In genomic region chr15:40930430-40931299, GRCh38 we compare ENCODE assay signal across 8 cellular contexts. TPM values are rescaled to one million over a fixed set of nuclear protein-coding genes. Genes with fewer than 3 reads are reported as not detected.
DNase-seq lines count a peak whose midpoint lies in the region; ATAC-seq and TF ChIP-seq lines count a peak whose summit lies in the region.

No MANE protein-coding gene starts in this region.

- 0 out of 2 replicates have a peak overlapping the region, but pooled peaks have one; percentile 20 for H4K5ac ChIP-seq in IMR-90 (ENCODE audit: low read depth, low read length)

- 0 out of 2 replicates have a peak overlapping the region, but pooled peaks have one; percentile 31 for H3K56ac ChIP-seq in IMR-90 (ENCODE audit: extremely low read depth, insufficient read depth, low read length)

- peak overlapping the region; percentile 59; the same call in 1 of the 2 replicates for H2AK5ac ChIP-seq in IMR-90 (ENCODE audit: low read depth, low read length)

- intact Hi-C loops in CD4-positive, alpha-beta memory T cell (cut with micrococcal nuclease) = no loop called here
- intact Hi-C loops in IMR-90 (cut with micrococcal nuclease) = no loop called here
- intact Hi-C loops in activated B cell treated with CpG ODN at 0.5 μM for 24 hours (cut with micrococcal nuclease) = no loop called here

- TF ChIP-seq POLR2A in IMR-90 (IDR thresholded peaks at IDR 0.05; ENCODE audit: low read depth, low read length) (no peak), upper lobe of left lung (IDR thresholded peaks at IDR 0.05) (no peak)

- peak overlapping the region; percentile 76 for H3K4ac ChIP-seq in IMR-90 (ENCODE audit: low read depth, low read length)

- no peak overlapping the region for H2BK120ac ChIP-seq in IMR-90 (ENCODE audit: low read depth, low read length)

- H3K27ac Mint-ChIP-seq in CD4-positive, alpha-beta memory T cell = peak overlapping the region in 3 of 7 donors; percentile 12 to 65 (median 54)
- no peak overlapping the region for H3K27ac Mint-ChIP-seq in activated B cell treated with CpG ODN at 0.5 μM for 24 hours
- H3K27ac Mint-ChIP-seq in effector memory CD8-positive, alpha-beta T cell = no peak overlapping the region

- H2AFZ ChIP-seq in IMR-90 (replicated peaks; ENCODE audit: low read length, poor library complexity) = peak overlapping the region; percentile 96

- H3K18ac ChIP-seq in IMR-90 (ENCODE audit: low read depth, low read length) = 0 out of 2 replicates have a peak overlapping the region, but pooled peaks have one; percentile 11

- H4K91ac ChIP-seq in IMR-90 (ENCODE audit: insufficient read depth, low read depth, low read length) = no peak overlapping the region; the same call in 1 of the 2 replicates

- dilution Hi-C loops in IMR-90 (cut with HindIII; ENCODE audit: low sequenced_read_pairs, unreplicated experiment) = no loop called here

- peak overlapping the region; percentile 85; the same call in 1 of the 2 replicates for H3K23ac ChIP-seq in IMR-90 (ENCODE audit: low read depth, low read length)

- peak in 1 of 5 donors; percentile 19 for DNase-seq in CD4-positive, alpha-beta memory T cell
- DNase-seq in IMR-90 = peak; percentile 51
- DNase-seq in activated B cell treated with CpG ODN at 0.5 μM for 24 hours = no peak
- no peak for DNase-seq in effector memory CD8-positive, alpha-beta T cell
- DNase-seq in upper lobe of left lung = peak; percentile 54 to 90

- no peaks in the 10 kb centered on the region for H3K9me3 ChIP-seq in CD4-positive, alpha-beta memory T cell (ENCODE audit: control insufficient read depth in 1 of 2, low read length in 2 of 2)
- no peaks in the 10 kb centered on the region for H3K9me3 ChIP-seq in IMR-90 (ENCODE audit: control insufficient read depth, insufficient read depth, low read length)
- no peaks in the 10 kb centered on the region for H3K9me3 ChIP-seq in mucosa of stomach (ENCODE audit: control insufficient read depth, low read length)
- no peaks in the 10 kb centered on the region for H3K9me3 ChIP-seq in upper lobe of left lung

- peaks cover 0 to 1% (median 0%) of the 10 kb centered on the region in 8 donors for H3K9me3 Mint-ChIP-seq in CD4-positive, alpha-beta memory T cell
- no peaks in the 10 kb centered on the region for H3K9me3 Mint-ChIP-seq in activated B cell treated with CpG ODN at 0.5 μM for 24 hours
- H3K9me3 Mint-ChIP-seq in effector memory CD8-positive, alpha-beta T cell = no peaks in the 10 kb centered on the region

- H2BK5ac ChIP-seq in IMR-90 (ENCODE audit: low read depth, low read length, poor library complexity, severe bottlenecking) = no peak overlapping the region

- H4K8ac ChIP-seq in IMR-90 (ENCODE audit: low read depth in 2 of 2, low read length in 2 of 2) = peak overlapping the region in 1 of 2 experiments; percentile 43; a peak in 1 of 4 replicates

- H3K36me3 ChIP-seq in CD4-positive, alpha-beta memory T cell (ENCODE audit: insufficient read depth, low read length) = no peaks in the 10 kb centered on the region
- H3K36me3 ChIP-seq in IMR-90 (ENCODE audit: control insufficient read depth, insufficient read depth, low read length) (peaks cover 3% of the 10 kb centered on the region; the same call in 1 of the 2 replicates), mucosa of stomach (ENCODE audit: control insufficient read depth, insufficient read depth, low read length) (no peaks in the 10 kb centered on the region), upper lobe of left lung (peaks cover 0 to 13% (median 2%) of the 10 kb centered on the region in 4 donors)

- POLR2A ChIA-PET in CD4-positive, alpha-beta memory T cell (lab: Charles Lee; ENCODE audit: partially characterized antibody) = interaction anchor here (1.9 to 4.9 kb wide), 2 partner anchors 10 to 27 kb away, joined by 4 to 27 read pairs; no protein-coding TSS in a partner anchor
- POLR2A ChIA-PET in IMR-90 (lab: Charles Lee; ENCODE audit: unreplicated experiment) (no interaction called here), activated B cell treated with CpG ODN at 0.5 μM for 24 hours (lab: Charles Lee) (interaction anchor here (0.5 to 1.5 kb wide), 11 partner anchors 10 to 599 kb away, joined by 3 to 10 read pairs (median 5); partner anchors contain the start of gene CHAC1)

- in situ Hi-C loops in IMR-90 (cut with MboI; ENCODE audit: low sequenced_read_pairs) = no loop called here

- H3K4me1 Mint-ChIP-seq in CD4-positive, alpha-beta memory T cell = peaks cover 23 to 56% (median 32%) of the 10 kb centered on the region in 4 donors
- peaks cover 48% of the 10 kb centered on the region for H3K4me1 Mint-ChIP-seq in activated B cell treated with CpG ODN at 0.5 μM for 24 hours
- peaks cover 28 to 44% of the 10 kb centered on the region in 2 donors for H3K4me1 Mint-ChIP-seq in effector memory CD8-positive, alpha-beta T cell (ENCODE audit: low read depth in 2 of 2)

- H3K27me3 Mint-ChIP-seq in CD4-positive, alpha-beta memory T cell = peaks cover 45 to 50% of the 10 kb centered on the region in 2 donors
- H3K27me3 Mint-ChIP-seq in activated B cell treated with CpG ODN at 0.5 μM for 24 hours = peaks cover 46% of the 10 kb centered on the region
- H3K27me3 Mint-ChIP-seq in effector memory CD8-positive, alpha-beta T cell = peaks cover 55 to 80% of the 10 kb centered on the region in 2 donors

- peaks cover 16% of the 10 kb centered on the region for H3K9me1 ChIP-seq in IMR-90 (ENCODE audit: insufficient read depth, low read length)

- H3K4me3 ChIP-seq in CD4-positive, alpha-beta memory T cell (ENCODE audit: low read length in 2 of 2) = peak overlapping the region in 1 of 2 donors; percentile 24
- H3K4me3 ChIP-seq in IMR-90 (ENCODE audit: insufficient read depth, low read depth, low read length) (peak overlapping the region; percentile 85), mucosa of stomach (ENCODE audit: low read length) (peak overlapping the region; percentile 46), upper lobe of left lung (peak overlapping the region; percentile 64 to 80 (median 68))

- TF ChIP-seq EP300 in upper lobe of left lung (IDR thresholded peaks at IDR 0.05) = no peak

- peak overlapping the region; percentile 78; the same call in 1 of the 2 replicates for H3K14ac ChIP-seq in IMR-90 (replicated peaks; ENCODE audit: low read depth, low read length)

- H3K36me3 Mint-ChIP-seq in CD4-positive, alpha-beta memory T cell = no peaks in the 10 kb centered on the region
- no peaks in the 10 kb centered on the region for H3K36me3 Mint-ChIP-seq in activated B cell treated with CpG ODN at 0.5 μM for 24 hours (ENCODE audit: low read depth)
- peaks cover 2% of the 10 kb centered on the region for H3K36me3 Mint-ChIP-seq in effector memory CD8-positive, alpha-beta T cell (ENCODE audit: insufficient read depth)

- no peak for TF ChIP-seq RAD21 in IMR-90 (IDR thresholded peaks at IDR 0.05; ENCODE audit: low read length)

- H3K79me1 ChIP-seq in IMR-90 (ENCODE audit: low read depth in 1 of 2, low read length in 2 of 2) = peaks cover 0 to 55% of the 10 kb centered on the region in 2 experiments; a peak in 3 of 4 replicates

- peak overlapping the region; percentile 72 to 92 (median 78) for H3K4me3 Mint-ChIP-seq in CD4-positive, alpha-beta memory T cell
- H3K4me3 Mint-ChIP-seq in activated B cell treated with CpG ODN at 0.5 μM for 24 hours = peak overlapping the region; percentile 76
- peak overlapping the region; percentile 75 to 81 for H3K4me3 Mint-ChIP-seq in effector memory CD8-positive, alpha-beta T cell

- CTCF ChIA-PET in CD4-positive, alpha-beta memory T cell (lab: Charles Lee; ENCODE audit: partially characterized antibody) = interaction anchor here (0.9 to 6.5 kb wide), 10 partner anchors 11 to 95 kb away, joined by 3 to 54 read pairs (median 4); partner anchors contain the start of gene VPS18
- CTCF ChIA-PET in IMR-90 (lab: Yijun Ruan, JAX) = interaction anchor here (1.1 to 1.6 kb wide), 7 partner anchors 11 to 255 kb away, joined by 3 to 12 read pairs (median 4); no protein-coding TSS in a partner anchor
- CTCF ChIA-PET in activated B cell treated with CpG ODN at 0.5 μM for 24 hours (lab: Charles Lee) = interaction anchor here (0.6 to 4.4 kb wide), 7 partner anchors 11 to 74 kb away, joined by 3 to 29 read pairs (median 3); partner anchors contain the start of gene CHAC1

- no peak overlapping the region for H3K27ac ChIP-seq in CD4-positive, alpha-beta memory T cell (ENCODE audit: low read depth, low read length)
- no peak overlapping the region; the same call in 1 of the 2 replicates for H3K27ac ChIP-seq in IMR-90 (ENCODE audit: insufficient read depth, low read length)
- peak overlapping the region; percentile 63 to 86 (median 70) for H3K27ac ChIP-seq in upper lobe of left lung

- H3K4me1 ChIP-seq in CD4-positive, alpha-beta memory T cell (ENCODE audit: insufficient read depth, low read length) = peaks cover 52% of the 10 kb centered on the region
- H3K4me1 ChIP-seq in IMR-90 (ENCODE audit: control insufficient read depth, insufficient read depth, low read length) (peaks cover 21% of the 10 kb centered on the region), mucosa of stomach (ENCODE audit: control insufficient read depth, insufficient read depth, low read length) (peaks cover 76% of the 10 kb centered on the region), upper lobe of left lung (peaks cover 75 to 91% (median 84%) of the 10 kb centered on the region in 4 donors)

- H3K4me2 ChIP-seq in IMR-90 (ENCODE audit: low read depth, low read length) = peak overlapping the region; percentile 99

- ATAC-seq in IMR-90 (ENCODE audit: low read depth) (peak; percentile 21), activated B cell treated with CpG ODN at 0.5 μM for 24 hours (ENCODE audit: low read depth) (no peak), upper lobe of left lung (ENCODE audit: low FRiP score in 2 of 2) (peak; percentile 16), HG03175 (IDR thresholded peaks at IDR 0.05; ENCODE audit: unreplicated experiment) (no peak), GM21737 (IDR thresholded peaks at IDR 0.05; ENCODE audit: unreplicated experiment) (no peak)
- no peak for ATAC-seq in effector memory CD8-positive, alpha-beta T cell (replicated peaks)

- H2BK20ac ChIP-seq in IMR-90 (ENCODE audit: low read depth, low read length) = no peak overlapping the region; the same call in 1 of the 2 replicates

- H3K9ac ChIP-seq in IMR-90 (ENCODE audit: low read depth, low read length) (peak overlapping the region; percentile 66), mucosa of stomach (ENCODE audit: low read length) (peak overlapping the region; percentile 48)

- TF ChIP-seq CTCF in IMR-90 (conservative IDR thresholded peaks at IDR 0.05; ENCODE audit: low read depth, low read length) = peak; percentile 43
- TF ChIP-seq CTCF in activated B cell treated with CpG ODN at 0.5 μM for 24 hours (IDR thresholded peaks at IDR 0.05) = no peak
- peak; percentile 44 to 65 (median 50) for TF ChIP-seq CTCF in upper lobe of left lung (IDR thresholded peaks at IDR 0.05)

- WGBS in IMR-90 (ENCODE audit: extremely low coverage in 2 of 2, insufficient read length in 1 of 2), 2 experiments = 1% methylated on average over 20 of the region's 46 CpGs; no CpG with 5 or more reads in 1 of the 2 experiments
- WGBS in upper lobe of left lung, 2 donors = 1 to 2% methylated on average over 30 to 43 of the region's 46 CpGs

- peaks cover 39% of the 10 kb centered on the region for H4K20me1 ChIP-seq in IMR-90 (ENCODE audit: insufficient read depth, low read length)

- peak overlapping the region; percentile 67; the same call in 1 of the 3 replicates for H2BK15ac ChIP-seq in IMR-90 (ENCODE audit: low read depth, low read length)

- peak overlapping the region; percentile 71 for H2AK9ac ChIP-seq in IMR-90 (replicated peaks; ENCODE audit: low read depth, low read length, poor library complexity)

- H3K27me3 ChIP-seq in CD4-positive, alpha-beta memory T cell (ENCODE audit: insufficient read depth, low read length) = peaks cover 33% of the 10 kb centered on the region
- H3K27me3 ChIP-seq in IMR-90 (ENCODE audit: control insufficient read depth, insufficient read depth, low read length) (peaks cover 23% of the 10 kb centered on the region), mucosa of stomach (ENCODE audit: control insufficient read depth, insufficient read depth, low read length) (peaks cover 73% of the 10 kb centered on the region), upper lobe of left lung (peaks cover 0 to 51% (median 17%) of the 10 kb centered on the region in 4 donors)

- BruUV-seq in IMR-90 (replicated peaks; lab: Mats Ljungman, UMichigan) = no TSS peak

RNA-seq across cellular contexts. Expression of gene DLL4, which starts 1.5 kb away (rescaled TPM):
- not detected for total RNA-seq in CD4-positive, alpha-beta memory T cell
- polyA plus RNA-seq in CD4-positive, alpha-beta memory T cell = not detected
- total RNA-seq in IMR-90 (2012; rRNA removed) (1.7 and 1.8 TPM in 2 replicates), activated B cell treated with CpG ODN at 0.5 μM for 24 hours (0.05 TPM in 1 of 2 replicates, not detected in the other), upper lobe of left lung (10 to 100 TPM in 5 of 6 donors, 1 to 10 TPM in 1; 9.5 to 38.0 (median 13.7) TPM)
- polyA plus RNA-seq in IMR-90 (2012; rRNA removed) = 3.4 and 3.6 TPM in 2 replicates
- polyA plus RNA-seq in IMR-90 (2012; cell fraction: cytosol; rRNA removed) = 2.3 and 2.9 TPM in 2 replicates
- polyA plus RNA-seq in IMR-90 (2012; cell fraction: nucleus; rRNA removed; ENCODE audit: low replicate concordance) = 2.4 and 5.1 TPM in 2 replicates

RNA-seq across cellular contexts. Expression of gene CHAC1, which starts 22.6 kb away (rescaled TPM):
- 1 to 10 TPM; 1.2 TPM for total RNA-seq in CD4-positive, alpha-beta memory T cell
- under 1 TPM; 0.24 to 0.43 TPM for polyA plus RNA-seq in CD4-positive, alpha-beta memory T cell
- total RNA-seq in IMR-90 (2012; rRNA removed) (41.9 and 51.3 TPM in 2 replicates), activated B cell treated with CpG ODN at 0.5 μM for 24 hours (22.3 and 27.3 TPM in 2 replicates), upper lobe of left lung (10 to 100 TPM in 1 of 6 donors, 1 to 10 TPM in 5; 2.6 to 11.1 (median 3.4) TPM)
- 72.5 and 77.8 TPM in 2 replicates for polyA plus RNA-seq in IMR-90 (2012; rRNA removed)
- polyA plus RNA-seq in IMR-90 (2012; cell fraction: cytosol; rRNA removed) = 40.3 and 108 TPM in 2 replicates
- polyA plus RNA-seq in IMR-90 (2012; cell fraction: nucleus; rRNA removed; ENCODE audit: low replicate concordance) = 31.6 and 74.8 TPM in 2 replicates

RNA-seq across cellular contexts. Expression of gene VPS18, which starts 36.4 kb away (rescaled TPM):
- 10 to 100 TPM; 18.4 to 20.3 TPM for total RNA-seq in CD4-positive, alpha-beta memory T cell
- 10 to 100 TPM; 14.6 to 21.6 TPM for polyA plus RNA-seq in CD4-positive, alpha-beta memory T cell
- 30.0 and 32.3 TPM in 2 replicates for total RNA-seq in IMR-90 (2012; rRNA removed)
- polyA plus RNA-seq in IMR-90 (2012; rRNA removed) = 19.3 and 20.8 TPM in 2 replicates
- 15.0 and 19.5 TPM in 2 replicates for polyA plus RNA-seq in IMR-90 (2012; cell fraction: cytosol; rRNA removed)
- polyA plus RNA-seq in IMR-90 (2012; cell fraction: nucleus; rRNA removed; ENCODE audit: low replicate concordance) = 15.5 and 29.3 TPM in 2 replicates
- total RNA-seq in activated B cell treated with CpG ODN at 0.5 μM for 24 hours = 25.3 and 26.2 TPM in 2 replicates
- total RNA-seq in upper lobe of left lung = 10 to 100 TPM; 19.9 to 43.2 (median 29.2) TPM

RNA-seq across cellular contexts. Expression of gene RHOV, which starts 56.6 kb away (rescaled TPM):
- not detected for total RNA-seq in CD4-positive, alpha-beta memory T cell
- polyA plus RNA-seq in CD4-positive, alpha-beta memory T cell = not detected
- total RNA-seq in IMR-90 (2012; rRNA removed) (not detected in 2 replicates), activated B cell treated with CpG ODN at 0.5 μM for 24 hours (0.27 TPM in 1 of 2 replicates, not detected in the other), upper lobe of left lung (1 to 10 TPM in 1 of 6 donors, under 1 TPM in 2, not detected in 3; 0.46 to 2.1 (median 0.77) TPM)
- polyA plus RNA-seq in IMR-90 (2012; rRNA removed) = 0.07 and 0.10 TPM in 2 replicates
- 0.05 TPM in 1 of 2 replicates, not detected in the other for polyA plus RNA-seq in IMR-90 (2012; cell fraction: cytosol; rRNA removed)
- 0.48 and 0.57 TPM in 2 replicates for polyA plus RNA-seq in IMR-90 (2012; cell fraction: nucleus; rRNA removed; ENCODE audit: low replicate concordance)

Comparison
In these comparisons a context has a peak if more than half of its experiments do, and no peak if none do; other contexts are left out.
1. DNase-seq: peak in IMR-90 (single experiment) and upper lobe of left lung (2 of 2); none in activated B cell treated with CpG ODN at 0.5 μM for 24 hours (single experiment) and effector memory CD8-positive, alpha-beta T cell (0 of 3).
2. H3K27ac ChIP-seq: peak in upper lobe of left lung (4 of 4); none in CD4-positive, alpha-beta memory T cell (single experiment) and IMR-90 (single experiment).
3. ATAC-seq: peak in IMR-90 (single experiment) and upper lobe of left lung (2 of 2); none in activated B cell treated with CpG ODN at 0.5 μM for 24 hours (single experiment), effector memory CD8-positive, alpha-beta T cell (single experiment), HG03175 (single experiment) and GM21737 (single experiment).
4. Peak in every context shown above with its lines, with median percentiles within 50 percentile points of each other: H3K4me3 Mint-ChIP-seq.